ENCODE assay signal across 36 cellular contexts in the genomic region with DNA sequence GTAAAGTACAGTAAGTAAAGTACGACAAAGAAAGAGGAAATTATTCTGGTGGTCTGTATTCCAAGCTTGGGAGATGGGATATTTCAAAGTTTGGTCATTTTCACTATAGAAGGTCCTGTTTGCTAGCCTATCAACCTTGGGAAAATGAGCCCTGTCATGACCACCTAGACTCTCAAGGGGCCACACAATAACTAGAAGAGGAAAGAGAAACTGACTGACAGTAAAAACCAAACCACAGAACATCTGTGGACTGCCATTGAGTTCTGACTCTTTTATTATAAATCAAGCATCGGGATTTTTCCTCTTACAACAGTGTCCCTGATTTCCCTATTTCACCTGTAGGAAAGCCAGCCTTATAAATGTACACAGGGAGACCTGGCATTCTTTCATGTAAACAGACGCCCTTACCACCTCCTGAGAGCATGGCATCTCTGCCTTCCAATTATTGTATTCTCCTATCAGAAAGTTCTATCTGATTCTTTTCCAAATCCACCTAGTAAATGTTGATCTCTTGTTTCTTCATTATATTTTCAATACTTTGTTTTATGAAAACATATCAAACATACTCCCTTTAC.
"Had no signal": no experiment of that assay in that cellular context is flagged by ENCODE, and none has a peak within 500 bp of the region (broad histone marks: within the 10 kb centered on the region; RNA-seq: fewer than 3 reads in every experiment).

No MANE protein-coding gene starts in this region.

- FAIRE-seq: RCC 7860 had no signal

- H3K9me3 ChIP-seq: MG63, SJCRH30 had no signal

- H3K4me2 ChIP-seq: KMS-11, PC-9 had no signal

- H3K27me3 ChIP-seq: SJCRH30 had no signal

- H3K27ac ChIP-seq: KMS-11, PC-9, RWPE1, SJCRH30, SK-N-MC had no signal

- H3K9ac ChIP-seq: KMS-11 had no signal

- ATAC-seq: Panc1, Right ventricle myocardium inferior, SK-N-SH treated with all-trans-retinoic acid at 6 μM for 48 hours, T-cell had no signal

- H2AFZ ChIP-seq: PC-9 had no signal

- H3K4me1 ChIP-seq: SJCRH30 had no signal

- H3K36me3 ChIP-seq: MG63, SJCRH30 had no signal

- H3K4me3 ChIP-seq: MG63, PC-9, SJCRH30, SK-N-MC had no signal

- DNase-seq: Karpas-422, KBM-7, MG63, NCI-H1048, NCI-H1092 treated with DMSO at 0.1 percent for 48 hours, NCI-H1105 treated with DMSO at 0.1 percent for 48 hours, NCI-H1417, NCI-H1436, NCI-H146, NCI-H1694, NCI-H187, NCI-H1930, NCI-H2029 treated with DMSO at 0.1 percent for 48 hours, NCI-H2081 treated with DMSO at 0.1 percent for 48 hours, NCI-H2107, NCI-H2171, NCI-H226, NCI-H446 treated with DMSO at 0.1 percent for 48 hours, NCI-H510A, NCI-H524, NCI-H526, NCI-H69, NCI-H748 treated with DMSO at 0.1 percent for 48 hours, NCI-H82, SHP77, SIG-M5, SJCRH30, T-cell had no signal
